ENCODE assay signal across 9 cellular contexts in genomic region chr5:181161534-181162175, GRCh38. TPM values are rescaled to one million over a fixed set of nuclear protein-coding genes. Genes with fewer than 3 reads are reported as not detected.
DNase-seq lines count a peak whose midpoint lies in the region; ATAC-seq, FAIRE-seq and TF ChIP-seq lines count a peak whose summit lies in the region.
"Had no signal": no experiment of that assay in that cellular context is flagged by ENCODE, and none has a peak within 500 bp of the region (broad histone marks: within the 10 kb centered on the region; RNA-seq: fewer than 3 reads in every experiment).

No MANE protein-coding gene starts in this region.

- H3K27me3 Mint-ChIP-seq in astrocyte (ENCODE audit: low read depth, unreplicated experiment) (peaks cover 22% of the 10 kb centered on the region), mesothelial cell of epicardium (ENCODE audit: low read depth) (peaks cover 58% of the 10 kb centered on the region), T-cell (peaks cover 4 to 47% of the 10 kb centered on the region in 2 donors)

- no peak for FAIRE-seq in astrocyte (lab: Jason Lieb, UNC)
- FAIRE-seq in kidney (lab: Jason Lieb, UNC), result no peak

- H3K4me3 Mint-ChIP-seq in astrocyte (ENCODE audit: unreplicated experiment), result no peak overlapping the region
- H3K4me3 Mint-ChIP-seq in mesothelial cell of epicardium, result peak overlapping the region; percentile 51
- peak overlapping the region in 1 of 3 donors; percentile 75 for H3K4me3 Mint-ChIP-seq in T-cell

- CTCF ChIA-PET in T-cell (lab: Charles Lee), result interaction anchor here (0.6 to 1.1 kb wide), 2 partner anchors 23 to 24 kb away, joined by 3 read pairs; no protein-coding TSS in a partner anchor

- intact Hi-C loops in kidney (cut with DNase I), result no loop called here

- peak; percentile 11 for ATAC-seq in HG02798 (IDR thresholded peaks at IDR 0.05; ENCODE audit: poor library complexity, unreplicated experiment)
- no peak for ATAC-seq in T-cell (replicated peaks in 1 of 4)

- peak overlapping the region; percentile 62 for H2AFZ ChIP-seq in astrocyte (ENCODE audit: low read depth, low read length)

- H3K36me3 Mint-ChIP-seq in astrocyte (ENCODE audit: low read depth, unreplicated experiment), result no peaks in the 10 kb centered on the region
- H3K36me3 Mint-ChIP-seq in mesothelial cell of epicardium, result no peaks in the 10 kb centered on the region
- H3K36me3 Mint-ChIP-seq in T-cell, result no peaks in the 10 kb centered on the region

- H3K36me3 ChIP-seq in astrocyte (ENCODE audit: insufficient read depth, low read length), result no peaks in the 10 kb centered on the region
- no peaks in the 10 kb centered on the region for H3K36me3 ChIP-seq in kidney (ENCODE audit: control insufficient read depth in 1 of 2, insufficient read depth in 2 of 2, low read length in 2 of 2)

- peak overlapping the region; percentile 25 for H3K4me3 ChIP-seq in astrocyte (ENCODE audit: insufficient read depth, low read depth, low read length)
- no peak overlapping the region for H3K4me3 ChIP-seq in kidney (ENCODE audit: low read length in 2 of 2)

- peak overlapping the region; percentile 62 for H3K27ac ChIP-seq in C4-2B
- H3K27ac ChIP-seq in astrocyte (ENCODE audit: low read depth, low read length), result no peak overlapping the region
- no peak overlapping the region for H3K27ac ChIP-seq in kidney (ENCODE audit: low read depth in 2 of 2, low read length in 2 of 2)

- H3K9me3 ChIP-seq in astrocyte (ENCODE audit: insufficient read depth, low read depth, low read length), result no peaks in the 10 kb centered on the region
- no peaks in the 10 kb centered on the region for H3K9me3 ChIP-seq in kidney (ENCODE audit: control insufficient read depth in 1 of 2, low read length in 2 of 2)

- H3K4me2 ChIP-seq in astrocyte (ENCODE audit: low read length), result peak overlapping the region; percentile 68

- H4K20me1 ChIP-seq in astrocyte (ENCODE audit: insufficient read depth, low read length), result no peaks in the 10 kb centered on the region

- H3K27ac Mint-ChIP-seq in astrocyte (ENCODE audit: unreplicated experiment) (peak overlapping the region; percentile 87), mesothelial cell of epicardium (peak overlapping the region; percentile 92), T-cell (peak overlapping the region in 1 of 2 donors; percentile 80)

- H3K9ac ChIP-seq in astrocyte (ENCODE audit: low read length) (no peak overlapping the region), kidney (ENCODE audit: low read length in 2 of 2) (no peak overlapping the region)

- no peaks in the 10 kb centered on the region for H3K79me2 ChIP-seq in astrocyte (ENCODE audit: insufficient read depth, low read length)

- H3K9me3 Mint-ChIP-seq in astrocyte (ENCODE audit: unreplicated experiment) (peaks cover 2% of the 10 kb centered on the region), mesothelial cell of epicardium (no peaks in the 10 kb centered on the region), T-cell (no peaks in the 10 kb centered on the region)

- POLR2A ChIA-PET in T-cell (lab: Charles Lee), result interaction anchor here in 1 of 2 donors (0.6 kb wide), 1 partner anchor 657 kb away, joined by 3 read pairs; no protein-coding TSS in a partner anchor

- peaks cover 2% of the 10 kb centered on the region for H3K27me3 ChIP-seq in astrocyte (ENCODE audit: insufficient read depth, low read length)

- H3K4me1 Mint-ChIP-seq in astrocyte (ENCODE audit: low read depth, unreplicated experiment) (no peaks in the 10 kb centered on the region), mesothelial cell of epicardium (peaks cover 9% of the 10 kb centered on the region), T-cell (peaks cover 29 to 42% (median 35%) of the 10 kb centered on the region in 3 donors)

- H3K4me1 ChIP-seq in astrocyte (ENCODE audit: insufficient read depth, low read length), result peaks cover 8% of the 10 kb centered on the region
- peaks cover 0 to 4% of the 10 kb centered on the region in 2 donors for H3K4me1 ChIP-seq in kidney (ENCODE audit: control insufficient read depth in 1 of 2, insufficient read depth in 1 of 2, low read depth in 1 of 2, low read length in 2 of 2)

- DNase-seq in astrocyte (ENCODE audit: low read depth) (no peak), mesothelial cell of epicardium (ENCODE audit: low spot score in 2 of 2, unreplicated experiment in 2 of 2) (no peak), EL (no peak), kidney (no peak), NCI-H187 treated with DMSO at 0.1 percent for 48 hours (lab: John Stamatoyannopoulos, UW) (no peak), T-cell (no peak)

- TF ChIP-seq CTCF in C4-2B (conservative IDR thresholded peaks at IDR 0.05), result no peak
- TF ChIP-seq CTCF in astrocyte (IDR thresholded peaks at IDR 0.05; ENCODE audit: insufficient read depth, low read depth, low read length), result no peak
- no peak for TF ChIP-seq CTCF in mesothelial cell of epicardium (IDR thresholded peaks at IDR 0.05; ENCODE audit: unreplicated experiment)
- no peak for TF ChIP-seq CTCF in kidney (IDR thresholded peaks at IDR 0.05; ENCODE audit: borderline replicate concordance, extremely low read depth, insufficient read depth)

RNA-seq across cellular contexts. Expression of gene OR2V2, which starts 14.3 kb away (rescaled TPM):
- total RNA-seq in astrocyte (not detected in 2 replicates), mesothelial cell of epicardium (not detected in 3 replicates), kidney (not detected), T-cell (not detected)
- polyA plus RNA-seq in kidney (ENCODE audit: insufficient read depth, low read depth, low replicate concordance), result not detected
- total RNA-seq: HT1080 had no signal

RNA-seq across cellular contexts. Expression of gene OR2V1, which starts 30.7 kb away (rescaled TPM):
- total RNA-seq in astrocyte (not detected in 2 replicates), mesothelial cell of epicardium (not detected in 3 replicates), kidney (not detected), T-cell (not detected)
- polyA plus RNA-seq in kidney (ENCODE audit: insufficient read depth, low read depth, low replicate concordance), result not detected
- total RNA-seq: HT1080 had no signal

RNA-seq across cellular contexts. Expression of gene TRIM7, which starts 43.3 kb away (rescaled TPM):
- 0.22 and 0.27 TPM in 2 replicates for total RNA-seq in astrocyte
- total RNA-seq in mesothelial cell of epicardium, result 0.57 to 0.72 TPM (median 0.62 TPM) in 3 replicates
- total RNA-seq in kidney, result 6.3 TPM
- polyA plus RNA-seq in kidney (ENCODE audit: insufficient read depth, low read depth, low replicate concordance), result 5.7 TPM
- total RNA-seq in T-cell, result 1 to 10 TPM; 1.6 to 3.1 (median 3.0) TPM
